In the genomic region with DNA sequence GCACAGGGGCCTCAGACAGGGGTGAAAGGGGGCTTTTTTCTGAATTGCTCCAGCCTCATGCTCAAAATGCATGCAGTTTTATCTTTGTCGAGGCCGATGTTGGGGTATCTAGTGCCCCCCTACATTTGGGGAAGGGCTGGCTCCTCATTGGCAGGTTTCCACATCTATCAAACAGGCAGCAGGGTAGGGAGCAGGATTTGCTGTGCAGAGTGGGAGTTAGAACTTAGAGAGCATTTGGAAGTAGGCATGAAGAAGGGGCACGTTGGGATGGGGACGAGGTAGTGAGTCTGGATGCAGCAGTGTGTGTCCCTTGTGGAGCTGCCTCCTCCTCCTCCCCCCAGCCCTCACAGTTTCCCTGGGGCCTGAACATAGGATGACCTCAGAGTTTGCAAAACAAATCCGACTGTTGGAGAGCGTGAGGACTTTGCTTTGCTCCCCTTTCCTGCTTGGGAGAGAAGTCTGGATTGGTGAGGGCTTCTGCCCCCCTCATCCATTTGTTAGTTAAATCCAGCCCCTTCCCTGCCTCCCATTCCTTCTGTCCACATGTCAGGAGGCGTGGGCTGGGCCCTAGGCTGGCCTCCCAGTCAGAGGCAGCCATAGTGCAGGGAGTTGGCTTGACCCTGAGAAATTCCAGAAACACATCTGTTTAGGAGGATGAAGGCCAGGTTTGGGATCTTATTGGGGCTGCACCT, we compare ENCODE assay signal across 9 cellular contexts. TPM values are rescaled to one million over a fixed set of nuclear protein-coding genes. Genes with fewer than 3 reads are reported as not detected.
A peak's percentile ranks its signal among the peaks of the same experiment; 100 is the strongest.
DNase-seq lines count a peak whose midpoint lies in the region; ATAC-seq and TF ChIP-seq lines count a peak whose summit lies in the region.
"Had no signal": no experiment of that assay in that cellular context is flagged by ENCODE, and none has a peak within 500 bp of the region (broad histone marks: within the 10 kb centered on the region; RNA-seq: fewer than 3 reads in every experiment).

No MANE protein-coding gene starts in this region.

- intact Hi-C loops in CD14-positive monocyte (cut with micrococcal nuclease), result no loop called here

- TF ChIP-seq CTCF in CD14-positive monocyte (IDR thresholded peaks at IDR 0.05), result no peak

- no peak overlapping the region for H3K4me3 Mint-ChIP-seq in CD14-positive monocyte
- H3K4me3 Mint-ChIP-seq: activated naive CD8-positive, alpha-beta T cell treated with anti-CD3 and anti-CD28 coated beads, Interleukin-2, amount 10 ng/mL, durations not matched to agents 7 days and 5 days had no signal

- no peak overlapping the region for H3K27ac Mint-ChIP-seq in CD14-positive monocyte
- H3K27ac Mint-ChIP-seq: activated naive CD8-positive, alpha-beta T cell treated with anti-CD3 and anti-CD28 coated beads, Interleukin-2, amount 10 ng/mL, durations not matched to agents 7 days and 5 days had no signal

- H3K36me3 Mint-ChIP-seq in CD14-positive monocyte, result no peaks in the 10 kb centered on the region
- H3K36me3 Mint-ChIP-seq: activated naive CD8-positive, alpha-beta T cell treated with anti-CD3 and anti-CD28 coated beads, Interleukin-2, amount 10 ng/mL, durations not matched to agents 7 days and 5 days had no signal

- ATAC-seq in GM18873 (IDR thresholded peaks at IDR 0.05; ENCODE audit: low FRiP score, unreplicated experiment), result no peak

- H3K27me3 ChIP-seq in HUES48 (ENCODE audit: control insufficient read depth, insufficient read depth, low read length) (no peaks in the 10 kb centered on the region), SJCRH30 (no peaks in the 10 kb centered on the region), rectal smooth muscle tissue (ENCODE audit: control insufficient read depth, insufficient read depth, low read length) (no peaks in the 10 kb centered on the region)

- H3K9me3 ChIP-seq in HUES48 (ENCODE audit: control insufficient read depth, insufficient read depth, low read length), result no peaks in the 10 kb centered on the region
- H3K9me3 ChIP-seq in SJCRH30 (replicated peaks), result no peaks in the 10 kb centered on the region

- H3K4me1 ChIP-seq in HUES48 (ENCODE audit: control insufficient read depth, insufficient read depth, low read length), result peaks cover 32% of the 10 kb centered on the region
- peaks cover 19% of the 10 kb centered on the region for H3K4me1 ChIP-seq in SJCRH30
- H3K4me1 ChIP-seq in rectal smooth muscle tissue (ENCODE audit: control insufficient read depth, insufficient read depth, low read length), result no peaks in the 10 kb centered on the region

- H3K27ac ChIP-seq in HUES48 (ENCODE audit: low read depth, low read length) (peak overlapping the region; percentile 94), SJCRH30 (peak overlapping the region; percentile 16; the same call in 1 of the 2 replicates), rectal smooth muscle tissue (ENCODE audit: low read depth, low read length) (no peak overlapping the region)

- peaks cover 0 to 8% (median 5%) of the 10 kb centered on the region in 3 donors for H3K27me3 Mint-ChIP-seq in CD14-positive monocyte (ENCODE audit: low read depth in 3 of 3)

- DNase-seq in SJCRH30 (peak; percentile 49 to 67), hypothalamus (lab: John Stamatoyannopoulos, UW) (peak in 33 of 51 donors; percentile 12 to 89 (median 54)), cortex of kidney (lab: John Stamatoyannopoulos, UW) (no peak), CD14-positive monocyte (ENCODE audit: low spot score) (no peak), HK-2 (ENCODE audit: unreplicated experiment) (no peak)
- DNase-seq: activated naive CD8-positive, alpha-beta T cell treated with anti-CD3 and anti-CD28 coated beads, Interleukin-2, amount 10 ng/mL, durations not matched to agents 7 days and 5 days had no signal

- H3K4me3 ChIP-seq in HUES48 (ENCODE audit: low read depth, low read length) (peak overlapping the region; percentile 35), SJCRH30 (peak overlapping the region; percentile 26), rectal smooth muscle tissue (ENCODE audit: low read length) (no peak overlapping the region)

- H3K9ac ChIP-seq in HUES48 (ENCODE audit: low read depth, low read length) (peak overlapping the region; percentile 39; the same call in 1 of the 2 replicates), rectal smooth muscle tissue (ENCODE audit: low read length) (peak overlapping the region; percentile 10)

- no peaks in the 10 kb centered on the region for H3K9me3 Mint-ChIP-seq in CD14-positive monocyte
- H3K9me3 Mint-ChIP-seq: activated naive CD8-positive, alpha-beta T cell treated with anti-CD3 and anti-CD28 coated beads, Interleukin-2, amount 10 ng/mL, durations not matched to agents 7 days and 5 days had no signal

- H3K4me1 Mint-ChIP-seq in CD14-positive monocyte, result no peaks in the 10 kb centered on the region
- H3K4me1 Mint-ChIP-seq: activated naive CD8-positive, alpha-beta T cell treated with anti-CD3 and anti-CD28 coated beads, Interleukin-2, amount 10 ng/mL, durations not matched to agents 7 days and 5 days had no signal

- no peaks in the 10 kb centered on the region for H3K36me3 ChIP-seq in HUES48 (ENCODE audit: control insufficient read depth, insufficient read depth, low read length)
- no peaks in the 10 kb centered on the region for H3K36me3 ChIP-seq in SJCRH30
- no peaks in the 10 kb centered on the region for H3K36me3 ChIP-seq in rectal smooth muscle tissue (ENCODE audit: control insufficient read depth, insufficient read depth, low read length)

RNA-seq across cellular contexts. Expression of gene GPR37L1, which starts 36.9 kb away (rescaled TPM):
- total RNA-seq in SJCRH30 (2014; rRNA removed; shearing (Covaris generic)), result 0.02 TPM in 1 of 2 replicates, not detected in the other
- polyA plus RNA-seq in CD14-positive monocyte, result under 1 TPM; 0.06 to 0.13 TPM
- total RNA-seq: activated naive CD8-positive, alpha-beta T cell treated with anti-CD3 and anti-CD28 coated beads, Interleukin-2, amount 10 ng/mL, durations not matched to agents 7 days and 5 days had no signal

RNA-seq across cellular contexts. Expression of gene ARL8A, which starts 58.7 kb away (rescaled TPM):
- total RNA-seq in SJCRH30 (2014; rRNA removed; shearing (Covaris generic)), result 17.1 and 18.1 TPM in 2 replicates
- polyA plus RNA-seq in CD14-positive monocyte, result 10 to 100 TPM; 12.4 to 14.8 TPM

Comparison
In these comparisons a context has a peak if more than half of its experiments do, and no peak if none do; other contexts are left out.
1. DNase-seq: peak in SJCRH30 (2 of 2) and hypothalamus (33 of 51); none in cortex of kidney (single experiment), CD14-positive monocyte (single experiment) and HK-2 (single experiment).